20 cellular contexts compared by ENCODE assay signal in genomic region chr1:227070638-227071285, GRCh38.
A peak's percentile ranks its signal among the peaks of the same experiment; 100 is the strongest.
DNase-seq lines count a peak whose midpoint lies in the region; ATAC-seq and TF ChIP-seq lines count a peak whose summit lies in the region.
"Had no signal": no experiment of that assay in that cellular context is flagged by ENCODE, and none has a peak within 500 bp of the region (broad histone marks: within the 10 kb centered on the region; RNA-seq: fewer than 3 reads in every experiment).

No MANE protein-coding gene starts in this region.

- H3K27me3 Mint-ChIP-seq in T-cell: peaks cover 11 to 13% of the 10 kb centered on the region in 2 donors
- peaks cover 0 to 5% (median 4%) of the 10 kb centered on the region in 5 donors for H3K27me3 Mint-ChIP-seq in naive thymus-derived CD8-positive, alpha-beta T cell

- no peak overlapping the region for H3K4me3 Mint-ChIP-seq in T-cell
- no peak overlapping the region for H3K4me3 Mint-ChIP-seq in naive thymus-derived CD8-positive, alpha-beta T cell
- H3K4me3 Mint-ChIP-seq: CD4-positive, CD25-positive, alpha-beta regulatory T cell had no signal

- H3K9ac ChIP-seq in SK-N-MC (ENCODE audit: insufficient read length): peak overlapping the region; percentile 17

- no peak for ATAC-seq in T-cell (replicated peaks in 1 of 4)
- no peak for ATAC-seq in naive thymus-derived CD8-positive, alpha-beta T cell
- ATAC-seq: A549 had no signal

- H3K4me1 Mint-ChIP-seq in T-cell: peaks cover 0 to 2% (median 2%) of the 10 kb centered on the region in 3 donors
- no peaks in the 10 kb centered on the region for H3K4me1 Mint-ChIP-seq in naive thymus-derived CD8-positive, alpha-beta T cell

- no peaks in the 10 kb centered on the region for H3K9me3 Mint-ChIP-seq in T-cell
- no peaks in the 10 kb centered on the region for H3K9me3 Mint-ChIP-seq in naive thymus-derived CD8-positive, alpha-beta T cell
- H3K9me3 Mint-ChIP-seq: CD4-positive, CD25-positive, alpha-beta regulatory T cell had no signal

- no peaks in the 10 kb centered on the region for H3K9me3 ChIP-seq in HEK293 (ENCODE audit: control insufficient read depth, insufficient read depth, low read depth, low read length)
- no peaks in the 10 kb centered on the region for H3K9me3 ChIP-seq in SK-N-MC (ENCODE audit: low read depth, low read length)
- H3K9me3 ChIP-seq: A549 had no signal

- TF ChIP-seq CTCF in AG10803 (conservative IDR thresholded peaks at IDR 0.05; ENCODE audit: low read length) (no peak), HEK293 (tag by site-specific recombination; IDR thresholded peaks at IDR 0.05) (no peak)

- H3K4me1 ChIP-seq in HEK293 (ENCODE audit: control insufficient read depth, insufficient read depth, low read length): peaks cover 15% of the 10 kb centered on the region; the same call in 1 of the 2 replicates

- no peak overlapping the region for H3K27ac Mint-ChIP-seq in T-cell
- H3K27ac Mint-ChIP-seq in naive thymus-derived CD8-positive, alpha-beta T cell: no peak overlapping the region

- no peaks in the 10 kb centered on the region for H3K36me3 Mint-ChIP-seq in T-cell
- no peaks in the 10 kb centered on the region for H3K36me3 Mint-ChIP-seq in naive thymus-derived CD8-positive, alpha-beta T cell
- H3K36me3 Mint-ChIP-seq: CD4-positive, CD25-positive, alpha-beta regulatory T cell had no signal

- H3K4me3 ChIP-seq in AG10803 (ENCODE audit: low read length) (no peak overlapping the region), HEK293 (ENCODE audit: low read depth, low read length) (no peak overlapping the region), SK-N-MC (no peak overlapping the region)
- H3K4me3 ChIP-seq: A549 had no signal

- CTCF ChIA-PET in HEK293 (lab: Yijun Ruan, JAX): interaction anchor here (0.6 to 0.7 kb wide), 3 partner anchors 10 to 444 kb away, joined by 3 to 4 read pairs (median 3); no protein-coding TSS in a partner anchor
- CTCF ChIA-PET in T-cell (lab: Charles Lee): no interaction called here

- H3K27ac ChIP-seq in HEK293 (ENCODE audit: extremely low read depth, low read depth, low read length) (no peak overlapping the region), SK-N-MC (peak overlapping the region; percentile 35)
- H3K27ac ChIP-seq: A549 had no signal

- no peak for TF ChIP-seq POLR2A in erythroblast (IDR thresholded peaks at IDR 0.05; ENCODE audit: low read length)

- DNase-seq in AG10803 (ENCODE audit: low read depth): peak; percentile 18
- DNase-seq in SK-N-MC (ENCODE audit: low read depth, low spot score): no peak
- DNase-seq in erythroblast (lab: John Stamatoyannopoulos, UW): peak; percentile 71 to 80
- no peak for DNase-seq in mesenteric fat pad (ENCODE audit: low spot score)
- DNase-seq in T-cell: no peak
- DNase-seq in naive thymus-derived CD8-positive, alpha-beta T cell: no peak
- no peak for DNase-seq in NK-92 (lab: John Stamatoyannopoulos, UW; ENCODE audit: unreplicated experiment)
- DNase-seq: CD4-positive, CD25-positive, alpha-beta regulatory T cell; GOT3; MM.1S; NCI-H1048; NCI-H1417 treated with DMSO at 0.1 percent for 48 hours; NCI-H187 treated with DMSO at 0.1 percent for 48 hours; NCI-H2107; NCI-H2227 treated with DMSO at 0.1 percent for 48 hours; NCI-H510A treated with DMSO at 0.1 percent for 48 hours; NCI-H774; Right ventricle myocardium superior had no signal

- H3K36me3 ChIP-seq in HEK293 (ENCODE audit: control insufficient read depth in 2 of 2, insufficient read depth in 1 of 2, low read length in 2 of 2): peaks cover 4 to 5% of the 10 kb centered on the region in 2 experiments; a peak in 2 of 3 replicates
- H3K36me3 ChIP-seq in SK-N-MC (ENCODE audit: insufficient read depth, low read length): peaks cover 13% of the 10 kb centered on the region; the same call in 1 of the 2 replicates

- POLR2A ChIA-PET in HEK293 (lab: Yijun Ruan, JAX): no interaction called here
- POLR2A ChIA-PET in T-cell (lab: Charles Lee): no interaction called here
- POLR2A ChIA-PET in naive thymus-derived CD8-positive, alpha-beta T cell (lab: Charles Lee): no interaction called here

TF ChIP-seq in HEK293, 187 proteins besides CTCF, POLR2A, EP300 and RAD21 (continues in another document):
- no peak for TF ChIP-seq ZNF302 (tag by site-specific recombination; IDR thresholded peaks at IDR 0.05; ENCODE audit: low read depth)
- TF ChIP-seq ZNF747 (tag by site-specific recombination; IDR thresholded peaks at IDR 0.05): no peak
- TF ChIP-seq YY1 (tag by site-specific recombination; IDR thresholded peaks at IDR 0.05): no peak
- TF ChIP-seq ZNF664 (tag by site-specific recombination; IDR thresholded peaks at IDR 0.05): peak; percentile 11; the same call in 1 of the 2 replicates
- TF ChIP-seq ZNF391 (tag by site-specific recombination; IDR thresholded peaks at IDR 0.05; ENCODE audit: borderline replicate concordance, low read depth): no peak
- TF ChIP-seq ZNF792 (tag by site-specific recombination; IDR thresholded peaks at IDR 0.05): no peak
- peak; percentile 45; the same call in 1 of the 2 replicates for TF ChIP-seq ZBTB44 (tag by site-specific recombination; IDR thresholded peaks at IDR 0.05)
- TF ChIP-seq ZNF366 (tag by site-specific recombination; conservative IDR thresholded peaks at IDR 0.05): no peak
- TF ChIP-seq ZNF114 (tag by site-specific recombination; IDR thresholded peaks at IDR 0.05): no peak
- TF ChIP-seq MEIS1 (CRISPR knock-in tag; IDR thresholded peaks at IDR 0.05; ENCODE audit: borderline replicate concordance): no peak
- no peak for TF ChIP-seq ZNF791 (tag by site-specific recombination; IDR thresholded peaks at IDR 0.05)
- no peak for TF ChIP-seq ZNF423 (tag by site-specific recombination; IDR thresholded peaks at IDR 0.05)
- TF ChIP-seq ZBTB17 (tag by site-specific recombination; IDR thresholded peaks at IDR 0.05): peak; percentile 83
- TF ChIP-seq BCL11A (tag by site-specific recombination; IDR thresholded peaks at IDR 0.05; ENCODE audit: low read depth): no peak
- no peak for TF ChIP-seq ZXDB (tag by site-specific recombination; IDR thresholded peaks at IDR 0.05)
- TF ChIP-seq ZNF280C (tag by site-specific recombination; IDR thresholded peaks at IDR 0.05): no peak
- no peak for TF ChIP-seq ZNF473 (tag by site-specific recombination; IDR thresholded peaks at IDR 0.05)
- TF ChIP-seq ZNF654 (tag by site-specific recombination; IDR thresholded peaks at IDR 0.05; ENCODE audit: low read depth): no peak
- TF ChIP-seq FEZF1 (tag by site-specific recombination; IDR thresholded peaks at IDR 0.05): peak; percentile 16; the same call in 1 of the 2 replicates
- TF ChIP-seq ZNF623 (tag by site-specific recombination; IDR thresholded peaks at IDR 0.05): no peak
- peak; percentile 38 for TF ChIP-seq PRDM6 (tag by site-specific recombination; IDR thresholded peaks at IDR 0.05)

Comparison
In these comparisons a context has a peak if more than half of its experiments do, and no peak if none do; other contexts are left out.
1. DNase-seq: peak in AG10803 (single experiment) and erythroblast (2 of 2); none in SK-N-MC (single experiment), mesenteric fat pad (single experiment), T-cell (0 of 34), naive thymus-derived CD8-positive, alpha-beta T cell (0 of 10) and NK-92 (single experiment).